19 cellular contexts compared by ENCODE assay signal in the genomic region with DNA sequence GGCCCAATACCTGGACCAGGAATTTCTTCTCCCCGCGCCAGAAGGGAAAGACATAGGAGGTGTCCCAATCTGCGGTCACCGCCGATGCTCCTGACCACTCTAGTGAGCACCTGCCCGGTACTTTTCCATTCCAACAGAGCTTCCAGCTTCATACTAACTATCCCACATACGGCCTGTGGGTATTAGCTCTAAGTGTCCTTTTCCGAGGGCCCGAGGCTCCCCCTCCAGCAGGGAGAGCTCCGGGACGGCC. TPM values are rescaled to one million over a fixed set of nuclear protein-coding genes. Genes with fewer than 3 reads are reported as not detected.
DNase-seq lines count a peak whose midpoint lies in the region; ATAC-seq and TF ChIP-seq lines count a peak whose summit lies in the region.
"Had no signal": no experiment of that assay in that cellular context is flagged by ENCODE, and none has a peak within 500 bp of the region (broad histone marks: within the 10 kb centered on the region; RNA-seq: fewer than 3 reads in every experiment).

No MANE protein-coding gene starts in this region.

- H3K9ac ChIP-seq in iPS-15b (ENCODE audit: low read depth, low read length) (no peak overlapping the region), skeletal muscle satellite cell (ENCODE audit: low read depth, low read length) (peak overlapping the region; percentile 94)
- H3K9ac ChIP-seq: GM23248, KMS-11 had no signal

- CTCF ChIA-PET in activated CD8-positive, alpha-beta T cell treated with anti-CD3 and anti-CD28 coated beads, Interleukin-2, amount 10 ng/mL, durations not matched to agents 7 days and 5 days (lab: Charles Lee), result no interaction called here
- CTCF ChIA-PET in activated CD8-positive, alpha-beta T cell treated with anti-CD3 and anti-CD28 coated beads for 36 hours (lab: Charles Lee), result no interaction called here
- CTCF ChIA-PET in WTC11 (lab: Charles Lee), result interaction anchor here (0.5 to 2.2 kb wide), 4 partner anchors 9 to 293 kb away, joined by 4 to 8 read pairs (median 6); no protein-coding TSS in a partner anchor

- H3K4me1 Mint-ChIP-seq in activated CD8-positive, alpha-beta T cell treated with anti-CD3 and anti-CD28 coated beads, Interleukin-2, amount 10 ng/mL, durations not matched to agents 7 days and 5 days (ENCODE audit: low read depth), result peaks cover 15% of the 10 kb centered on the region
- peaks cover 18% of the 10 kb centered on the region for H3K4me1 Mint-ChIP-seq in activated CD8-positive, alpha-beta T cell treated with anti-CD3 and anti-CD28 coated beads for 36 hours (ENCODE audit: low read depth)
- H3K4me1 Mint-ChIP-seq in WTC11, result peaks cover 57% of the 10 kb centered on the region
- peaks cover 7 to 12% of the 10 kb centered on the region in 2 donors for H3K4me1 Mint-ChIP-seq in natural killer cell treated with Interleukin-12 subunit alpha and Interleukin-12 subunit beta and Interleukin-15 and Interleukin-18, amount 100 ng/mL, for 72 hours (ENCODE audit: low read depth in 2 of 2)

- no peak overlapping the region for H3K27ac Mint-ChIP-seq in activated CD8-positive, alpha-beta T cell treated with anti-CD3 and anti-CD28 coated beads, Interleukin-2, amount 10 ng/mL, durations not matched to agents 7 days and 5 days
- no peak overlapping the region for H3K27ac Mint-ChIP-seq in activated CD8-positive, alpha-beta T cell treated with anti-CD3 and anti-CD28 coated beads for 36 hours
- no peak overlapping the region for H3K27ac Mint-ChIP-seq in WTC11
- H3K27ac Mint-ChIP-seq in natural killer cell treated with Interleukin-12 subunit alpha and Interleukin-12 subunit beta and Interleukin-15 and Interleukin-18, amount 100 ng/mL, for 72 hours, result no peak overlapping the region
- H3K27ac Mint-ChIP-seq: CD4-positive, alpha-beta memory T cell; HFFc6 had no signal

- peak overlapping the region; percentile 99 for H3K4me2 ChIP-seq in skeletal muscle satellite cell (ENCODE audit: low read length)
- H3K4me2 ChIP-seq: KMS-11 had no signal

- no peak for DNase-seq in activated CD8-positive, alpha-beta T cell treated with anti-CD3 and anti-CD28 coated beads, Interleukin-2, amount 10 ng/mL, durations not matched to agents 7 days and 5 days
- no peak for DNase-seq in activated CD8-positive, alpha-beta T cell treated with anti-CD3 and anti-CD28 coated beads for 36 hours
- DNase-seq in WTC11 (ENCODE audit: low spot score), result no peak
- DNase-seq in activated CD8-positive, alpha-beta memory T cell treated with anti-CD3 and anti-CD28 coated beads, Interleukin-2, amount 50 U/mL, for 48 hours, result no peak
- no peak for DNase-seq in natural killer cell treated with Interleukin-12 subunit alpha and Interleukin-12 subunit beta and Interleukin-15 and Interleukin-18, amount 100 ng/mL, for 72 hours (ENCODE audit: low spot score)
- DNase-seq: CD4-positive, alpha-beta memory T cell; DMS79; GM23248; HFFc6; MG63; NCI-H1092; NCI-H2081 treated with DMSO at 0.1 percent for 48 hours; NCI-H510A treated with DMSO at 0.1 percent for 48 hours; PC-3 had no signal

- H3K4me1 ChIP-seq in iPS-15b (ENCODE audit: control insufficient read depth, insufficient read depth, low read length) (no peaks in the 10 kb centered on the region), skeletal muscle satellite cell (ENCODE audit: control insufficient read depth, insufficient read depth, low read length) (peaks cover 13% of the 10 kb centered on the region)

- POLR2A ChIA-PET in activated CD8-positive, alpha-beta T cell treated with anti-CD3 and anti-CD28 coated beads, Interleukin-2, amount 10 ng/mL, durations not matched to agents 7 days and 5 days (lab: Charles Lee), result no interaction called here
- POLR2A ChIA-PET in activated CD8-positive, alpha-beta T cell treated with anti-CD3 and anti-CD28 coated beads for 36 hours (lab: Charles Lee), result no interaction called here
- POLR2A ChIA-PET in WTC11 (lab: Charles Lee), result no interaction called here

- no peaks in the 10 kb centered on the region for H3K9me3 Mint-ChIP-seq in activated CD8-positive, alpha-beta T cell treated with anti-CD3 and anti-CD28 coated beads, Interleukin-2, amount 10 ng/mL, durations not matched to agents 7 days and 5 days (ENCODE audit: insufficient read depth)
- no peaks in the 10 kb centered on the region for H3K9me3 Mint-ChIP-seq in activated CD8-positive, alpha-beta T cell treated with anti-CD3 and anti-CD28 coated beads for 36 hours
- no peaks in the 10 kb centered on the region for H3K9me3 Mint-ChIP-seq in WTC11
- no peaks in the 10 kb centered on the region for H3K9me3 Mint-ChIP-seq in natural killer cell treated with Interleukin-12 subunit alpha and Interleukin-12 subunit beta and Interleukin-15 and Interleukin-18, amount 100 ng/mL, for 72 hours
- H3K9me3 Mint-ChIP-seq: HFFc6 had no signal

- H3K36me3 Mint-ChIP-seq in activated CD8-positive, alpha-beta T cell treated with anti-CD3 and anti-CD28 coated beads, Interleukin-2, amount 10 ng/mL, durations not matched to agents 7 days and 5 days (ENCODE audit: low read depth), result peaks cover 2% of the 10 kb centered on the region
- H3K36me3 Mint-ChIP-seq in activated CD8-positive, alpha-beta T cell treated with anti-CD3 and anti-CD28 coated beads for 36 hours (ENCODE audit: low read depth), result peaks cover 2% of the 10 kb centered on the region
- H3K36me3 Mint-ChIP-seq in WTC11, result no peaks in the 10 kb centered on the region; the same call in 1 of the 2 replicates
- H3K36me3 Mint-ChIP-seq in natural killer cell treated with Interleukin-12 subunit alpha and Interleukin-12 subunit beta and Interleukin-15 and Interleukin-18, amount 100 ng/mL, for 72 hours, result no peaks in the 10 kb centered on the region
- H3K36me3 Mint-ChIP-seq: CD4-positive, alpha-beta memory T cell had no signal

- intact Hi-C loops in activated CD8-positive, alpha-beta T cell treated with anti-CD3 and anti-CD28 coated beads for 36 hours (cut with micrococcal nuclease), result no loop called here

- H3K27me3 Mint-ChIP-seq in activated CD8-positive, alpha-beta T cell treated with anti-CD3 and anti-CD28 coated beads, Interleukin-2, amount 10 ng/mL, durations not matched to agents 7 days and 5 days (ENCODE audit: low read depth), result peaks cover 75% of the 10 kb centered on the region
- H3K27me3 Mint-ChIP-seq in activated CD8-positive, alpha-beta T cell treated with anti-CD3 and anti-CD28 coated beads for 36 hours, result peaks cover 78% of the 10 kb centered on the region
- peaks cover 100% of the 10 kb centered on the region for H3K27me3 Mint-ChIP-seq in WTC11 (ENCODE audit: low read depth)
- peaks cover 48 to 58% of the 10 kb centered on the region in 2 donors for H3K27me3 Mint-ChIP-seq in natural killer cell treated with Interleukin-12 subunit alpha and Interleukin-12 subunit beta and Interleukin-15 and Interleukin-18, amount 100 ng/mL, for 72 hours

- H3K4me3 ChIP-seq in iPS-15b (ENCODE audit: low read depth, low read length) (peak overlapping the region; percentile 52), skeletal muscle satellite cell (ENCODE audit: low read length) (peak overlapping the region; percentile 80)
- H3K4me3 ChIP-seq: GM23248, MG63 had no signal

- no peak for ATAC-seq in activated CD8-positive, alpha-beta T cell treated with anti-CD3 and anti-CD28 coated beads, Interleukin-2, amount 10 ng/mL, durations not matched to agents 7 days and 5 days
- ATAC-seq in activated CD8-positive, alpha-beta T cell treated with anti-CD3 and anti-CD28 coated beads for 36 hours, result no peak
- ATAC-seq in WTC11 (no peak), GM18868 (IDR thresholded peaks at IDR 0.05; ENCODE audit: unreplicated experiment) (no peak)
- ATAC-seq in natural killer cell treated with Interleukin-12 subunit alpha and Interleukin-12 subunit beta and Interleukin-15 and Interleukin-18, amount 100 ng/mL, for 72 hours, result no peak
- ATAC-seq: HepG2, PC-3 had no signal

- no peaks in the 10 kb centered on the region for H3K36me3 ChIP-seq in iPS-15b (ENCODE audit: control insufficient read depth, insufficient read depth, low read length)
- peaks cover 4% of the 10 kb centered on the region for H3K36me3 ChIP-seq in skeletal muscle satellite cell (ENCODE audit: insufficient read depth, low read length)

- H3K9me3 ChIP-seq in iPS-15b (ENCODE audit: control insufficient read depth, insufficient read depth, low read length) (no peaks in the 10 kb centered on the region), skeletal muscle satellite cell (replicated peaks; ENCODE audit: low read length) (no peaks in the 10 kb centered on the region)
- H3K9me3 ChIP-seq: MG63 had no signal

- H3K4me3 Mint-ChIP-seq in activated CD8-positive, alpha-beta T cell treated with anti-CD3 and anti-CD28 coated beads, Interleukin-2, amount 10 ng/mL, durations not matched to agents 7 days and 5 days, result peak overlapping the region; percentile 5
- H3K4me3 Mint-ChIP-seq in activated CD8-positive, alpha-beta T cell treated with anti-CD3 and anti-CD28 coated beads for 36 hours, result no peak overlapping the region
- H3K4me3 Mint-ChIP-seq in WTC11, result peak overlapping the region; percentile 54
- no peak overlapping the region for H3K4me3 Mint-ChIP-seq in natural killer cell treated with Interleukin-12 subunit alpha and Interleukin-12 subunit beta and Interleukin-15 and Interleukin-18, amount 100 ng/mL, for 72 hours
- H3K4me3 Mint-ChIP-seq: CD4-positive, alpha-beta memory T cell; HFFc6 had no signal

- no peak for TF ChIP-seq CTCF in activated CD8-positive, alpha-beta T cell treated with anti-CD3 and anti-CD28 coated beads for 36 hours (IDR thresholded peaks at IDR 0.05)
- TF ChIP-seq CTCF in WTC11 (IDR thresholded peaks at IDR 0.05), result no peak

- H3K27me3 ChIP-seq in iPS-15b (ENCODE audit: control insufficient read depth, insufficient read depth, low read length) (peaks cover 98% of the 10 kb centered on the region), skeletal muscle satellite cell (ENCODE audit: control insufficient read depth, insufficient read depth, low read length) (no peaks in the 10 kb centered on the region)
- H3K27me3 ChIP-seq: MG63 had no signal

TF ChIP-seq in WTC11, 78 proteins besides CTCF, POLR2A, EP300 and RAD21 (continues in another document):
- TF ChIP-seq IRF2 (CRISPR knock-in tag; IDR thresholded peaks at IDR 0.05; ENCODE audit: borderline replicate concordance, low read depth) (no peak), ZNF423 (CRISPR knock-in tag; IDR thresholded peaks at IDR 0.05) (no peak)

RNA-seq across cellular contexts. Expression of a gene that starts 2.6 kb away (rescaled TPM):
- not detected for total RNA-seq in activated CD8-positive, alpha-beta T cell treated with anti-CD3 and anti-CD28 coated beads, Interleukin-2, amount 10 ng/mL, durations not matched to agents 7 days and 5 days
- total RNA-seq in activated CD8-positive, alpha-beta T cell treated with anti-CD3 and anti-CD28 coated beads for 36 hours, result not detected
- 0.09 to 0.17 TPM (median 0.11 TPM) in 3 replicates for total RNA-seq in WTC11 (2021)
- total RNA-seq in skeletal muscle satellite cell (2012; rRNA removed), result under 0.01 and 0.25 TPM in 2 replicates
- under 1 TPM in 1 of 2 donors, not detected in 1; 0.47 TPM for total RNA-seq in natural killer cell treated with Interleukin-12 subunit alpha and Interleukin-12 subunit beta and Interleukin-15 and Interleukin-18, amount 100 ng/mL, for 72 hours
- total RNA-seq: CD4-positive, alpha-beta memory T cell; GM23248; HFFc6 had no signal

Comparison
In these comparisons a context has a peak if more than half of its experiments do, and no peak if none do; other contexts are left out.
1. H3K4me3 Mint-ChIP-seq: peak in activated CD8-positive, alpha-beta T cell treated with anti-CD3 and anti-CD28 coated beads, Interleukin-2, amount 10 ng/mL, durations not matched to agents 7 days and 5 days (single experiment) and WTC11 (single experiment); none in activated CD8-positive, alpha-beta T cell treated with anti-CD3 and anti-CD28 coated beads for 36 hours (single experiment) and natural killer cell treated with Interleukin-12 subunit alpha and Interleukin-12 subunit beta and Interleukin-15 and Interleukin-18, amount 100 ng/mL, for 72 hours (single experiment).